In the genomic region with DNA sequence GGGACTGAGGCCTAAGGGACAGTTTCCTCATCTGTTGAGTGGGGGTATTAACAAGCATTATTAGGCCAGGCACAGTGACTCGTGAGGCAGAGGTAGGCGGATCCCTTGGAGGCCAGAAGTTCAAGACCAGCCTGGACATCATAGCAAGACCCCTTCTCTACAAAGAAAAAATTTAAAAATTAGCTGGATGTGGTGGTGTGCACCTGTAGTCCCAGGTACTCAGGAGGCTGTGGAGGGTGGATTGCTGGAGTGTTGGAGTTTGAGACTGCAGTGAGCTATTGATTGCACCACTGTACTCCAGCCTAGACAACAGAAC, we compare ENCODE assay signal across 1 cellular context.
TF ChIP-seq lines count a peak whose summit lies in the region.

No MANE protein-coding gene starts in this region.

TF ChIP-seq in H1, 55 proteins besides CTCF, POLR2A, EP300 and RAD21:
- TF ChIP-seq RFX5 (IDR thresholded peaks at IDR 0.05; ENCODE audit: borderline replicate concordance, low read depth, low read length) (no peak), PHF8 (conservative IDR thresholded peaks at IDR 0.05; ENCODE audit: low read depth, low read length) (no peak), CBX5 (IDR thresholded peaks at IDR 0.05; ENCODE audit: low read depth, low read length) (no peak), MAFK (IDR thresholded peaks at IDR 0.05; ENCODE audit: low read depth, low read length) (no peak), SIRT6 (IDR thresholded peaks at IDR 0.05; ENCODE audit: low read length) (no peak), KDM4A (IDR thresholded peaks at IDR 0.05; ENCODE audit: low read depth, low read length, severe bottlenecking) (no peak), POU5F1 (IDR thresholded peaks at IDR 0.05; ENCODE audit: low read depth, low read length) (no peak)
